14 cellular contexts compared by ENCODE assay signal in genomic region chr9:16247188-16247875, GRCh38.
DNase-seq lines count a peak whose midpoint lies in the region; ATAC-seq and TF ChIP-seq lines count a peak whose summit lies in the region.
"Had no signal": no experiment of that assay in that cellular context is flagged by ENCODE, and none has a peak within 500 bp of the region (broad histone marks: within the 10 kb centered on the region; RNA-seq: fewer than 3 reads in every experiment).

No MANE protein-coding gene starts in this region.

- TF ChIP-seq CTCF in thyroid gland (IDR thresholded peaks at IDR 0.05) = no peak

- no peaks in the 10 kb centered on the region for H3K27me3 ChIP-seq in thyroid gland
- H3K27me3 ChIP-seq: esophagus muscularis mucosa, testis had no signal

- H3K27ac ChIP-seq in thyroid gland (peak overlapping the region; percentile 13 to 41 (median 37)), substantia nigra (ENCODE audit: low read depth, low read length, poor library complexity, severe bottlenecking) (no peak overlapping the region)
- H3K27ac ChIP-seq: esophagus muscularis mucosa, testis had no signal

- 42 to 43% methylated on average over 5 of the region's 5 CpGs for WGBS in thyroid gland, 2 donors

- intact Hi-C loops in thyroid gland (cut with DNase I) = no loop called here

- H3K36me3 ChIP-seq in thyroid gland = no peaks in the 10 kb centered on the region
- H3K36me3 ChIP-seq: esophagus muscularis mucosa had no signal

- peak; percentile 53 for ATAC-seq in SK-N-SH treated with all-trans-retinoic acid at 6 μM for 48 hours

- no peaks in the 10 kb centered on the region for H3K9me3 ChIP-seq in thyroid gland
- H3K9me3 ChIP-seq: esophagus muscularis mucosa, testis had no signal

- peaks cover 22 to 32% of the 10 kb centered on the region in 2 donors for H3K4me1 ChIP-seq in thyroid gland

- no peak overlapping the region for H3K4me3 ChIP-seq in thyroid gland (replicated peaks in 1 of 3)
- H3K4me3 ChIP-seq: esophagus muscularis mucosa, skin epidermis, testis had no signal

- TF ChIP-seq POLR2A in thyroid gland (IDR thresholded peaks at IDR 0.05) = no peak

- DNase-seq in HCEC 1CT (peak; percentile 85), glomerular visceral epithelial cell (ENCODE audit: extremely low spot score) (peak; percentile 86), thyroid gland (peak; percentile 74 to 83), substantia nigra (lab: John Stamatoyannopoulos, UW) (no peak), globus pallidus (ENCODE audit: low spot score) (no peak), NCI-H748 (lab: John Stamatoyannopoulos, UW; ENCODE audit: unreplicated experiment) (no peak)
- DNase-seq: activated CD4-positive, alpha-beta memory T cell treated with anti-CD3 and anti-CD28 coated beads for 36 hours; NCI-H1092 treated with DMSO at 0.1 percent for 48 hours; NCI-H510A; nephron progenitor cell; testis had no signal

TF ChIP-seq in SK-N-SH treated with all-trans-retinoic acid at 6 μM for 48 hours, 23 proteins besides CTCF, POLR2A, EP300 and RAD21:
- TF ChIP-seq ZNF8 (CRISPR knock-in tag; IDR thresholded peaks at IDR 0.05) = no peak
- no peak for TF ChIP-seq TCF4 (CRISPR knock-in tag; IDR thresholded peaks at IDR 0.05; ENCODE audit: borderline replicate concordance)
- TF ChIP-seq CSDC2 (CRISPR knock-in tag; IDR thresholded peaks at IDR 0.05) = no peak
- TF ChIP-seq RARB (CRISPR knock-in tag; IDR thresholded peaks at IDR 0.05) = no peak
- no peak for TF ChIP-seq POU6F1 (CRISPR knock-in tag; IDR thresholded peaks at IDR 0.05; ENCODE audit: borderline replicate concordance, low read depth)
- no peak for TF ChIP-seq PATZ1 (CRISPR knock-in tag; IDR thresholded peaks at IDR 0.05; ENCODE audit: borderline replicate concordance)
- TF ChIP-seq OSR1 (CRISPR knock-in tag; IDR thresholded peaks at IDR 0.05) = no peak
- TF ChIP-seq ZNF70 (CRISPR knock-in tag; IDR thresholded peaks at IDR 0.05) = no peak
- TF ChIP-seq ZFP30 (CRISPR knock-in tag; IDR thresholded peaks at IDR 0.05) = no peak
- TF ChIP-seq TOX (CRISPR knock-in tag; IDR thresholded peaks at IDR 0.05; ENCODE audit: borderline replicate concordance) = no peak
- TF ChIP-seq ZC3H10 (CRISPR knock-in tag; IDR thresholded peaks at IDR 0.05) = no peak
- no peak for TF ChIP-seq ARNTL (CRISPR knock-in tag; IDR thresholded peaks at IDR 0.05; ENCODE audit: borderline replicate concordance, low read depth)
- no peak for TF ChIP-seq TSHZ2 (CRISPR knock-in tag; IDR thresholded peaks at IDR 0.05)
- no peak for TF ChIP-seq ZFP3 (CRISPR knock-in tag; IDR thresholded peaks at IDR 0.05)
- TF ChIP-seq PPARA (CRISPR knock-in tag; IDR thresholded peaks at IDR 0.05; ENCODE audit: borderline replicate concordance) = no peak
- TF ChIP-seq ISL1 (CRISPR knock-in tag; IDR thresholded peaks at IDR 0.05) = no peak

Comparison
In these comparisons a context has a peak if more than half of its experiments do, and no peak if none do; other contexts are left out.
1. DNase-seq: peak in HCEC 1CT (single experiment), glomerular visceral epithelial cell (single experiment) and thyroid gland (2 of 2); none in substantia nigra (0 of 49), globus pallidus (single experiment) and NCI-H748 (single experiment).